Comparison of ENCODE assay signal across 24 cellular contexts in the genomic region with DNA sequence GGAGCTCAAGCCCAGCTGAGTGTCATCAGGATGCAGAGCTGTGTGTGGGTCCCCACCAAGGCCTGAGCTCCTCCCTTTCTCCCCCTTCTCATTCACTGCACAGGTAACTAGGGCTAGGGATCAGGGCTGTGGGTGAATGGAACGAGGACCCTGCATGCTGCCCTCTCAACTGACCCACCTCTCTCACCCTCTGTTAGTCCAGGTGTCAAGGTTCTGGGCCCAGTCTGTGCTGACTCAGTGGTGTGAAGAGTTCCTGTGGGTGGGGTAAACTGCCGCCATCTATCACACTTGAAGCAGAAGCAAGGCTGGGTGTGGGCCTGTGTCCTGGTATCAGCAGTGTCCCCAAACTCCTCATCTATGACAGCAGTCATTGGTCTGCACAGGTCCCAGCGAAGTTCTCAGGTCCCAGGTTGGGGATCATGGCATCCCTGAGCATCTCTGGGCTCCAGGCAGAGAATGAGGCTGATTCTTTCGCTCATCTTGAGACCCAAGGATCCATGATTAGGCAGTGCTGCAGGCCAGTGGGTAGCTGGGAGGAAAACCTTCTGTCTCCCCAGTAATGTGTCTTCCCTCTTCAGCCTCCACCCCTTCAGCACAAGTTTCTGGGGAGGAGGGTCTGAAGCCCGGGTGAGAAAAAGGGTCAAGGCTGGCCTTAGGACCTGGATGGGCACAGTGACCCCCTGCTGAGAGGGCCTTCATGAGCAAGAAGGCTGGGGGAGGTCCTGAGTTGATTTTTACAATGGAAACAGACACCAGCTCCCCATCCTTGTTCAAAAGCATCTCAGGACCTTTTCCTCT.
"Had no signal": no experiment of that assay in that cellular context is flagged by ENCODE, and none has a peak within 500 bp of the region (broad histone marks: within the 10 kb centered on the region; RNA-seq: fewer than 3 reads in every experiment).

No MANE protein-coding gene starts in this region.

- H3K4me3 ChIP-seq: MG63, SK-N-MC had no signal

- H3K27me3 ChIP-seq: MG63 had no signal

- DNase-seq: activated CD4-positive, alpha-beta memory T cell treated with anti-CD3 and anti-CD28 coated beads, Interleukin-2, amount 10 ng/mL, durations not matched to agents 7 days and 5 days; activated CD4-positive, alpha-beta T cell treated with anti-CD3 and anti-CD28 coated beads for 36 hours; activated CD4-positive, alpha-beta T cell treated with anti-CD3 and anti-CD28 coated beads, Interleukin-2, amount 50 U/mL, for 1 hour; activated CD4-positive, CD25-positive, alpha-beta regulatory T cell; activated gamma-delta T cell treated with Interleukin-2 at 50 U/mL for 16 hours; activated naive CD4-positive, alpha-beta T cell treated with anti-CD3 and anti-CD28 coated beads, Interleukin-2, amount 10 ng/mL, durations not matched to agents 7 days and 5 days; activated naive CD8-positive, alpha-beta T cell treated with anti-CD3 and anti-CD28 coated beads for 36 hours; activated T-cell treated with anti-CD3 and anti-CD28 coated beads for 4 hours; activated T-cell treated with anti-CD3 and anti-CD28 coated beads, Interleukin-2, amount 50 U/mL, for 72 hours; caudate nucleus; MG63; MV-4-11; NCI-H1092 treated with DMSO at 0.1 percent for 48 hours; NCI-H1417 treated with DMSO at 0.1 percent for 48 hours; NCI-H1694 treated with DMSO at 0.1 percent for 48 hours; NCI-H2029 treated with DMSO at 0.1 percent for 48 hours; NCI-H345; NCI-H510A; NCI-H526 treated with DMSO at 0.1 percent for 48 hours; NCI-H82; T-cell; T-helper 2 cell; T1000 had no signal

- H3K36me3 ChIP-seq: MG63 had no signal

- ATAC-seq: activated CD4-positive, alpha-beta T cell treated with anti-CD3 and anti-CD28 coated beads for 36 hours; activated T-cell treated with anti-CD3 and anti-CD28 coated beads, Interleukin-2, amount 50 U/mL, for 72 hours; T-cell had no signal

- H3K27ac ChIP-seq: SK-N-MC had no signal
